ENCODE assay signal across 1 cellular context in genomic region chr5:6812800-6813731, GRCh38.
TF ChIP-seq lines count a peak whose summit lies in the region.

No MANE protein-coding gene starts in this region.

TF ChIP-seq in HepG2, 621 proteins besides CTCF, POLR2A, EP300 and RAD21:
- TF ChIP-seq, protein P1, sequence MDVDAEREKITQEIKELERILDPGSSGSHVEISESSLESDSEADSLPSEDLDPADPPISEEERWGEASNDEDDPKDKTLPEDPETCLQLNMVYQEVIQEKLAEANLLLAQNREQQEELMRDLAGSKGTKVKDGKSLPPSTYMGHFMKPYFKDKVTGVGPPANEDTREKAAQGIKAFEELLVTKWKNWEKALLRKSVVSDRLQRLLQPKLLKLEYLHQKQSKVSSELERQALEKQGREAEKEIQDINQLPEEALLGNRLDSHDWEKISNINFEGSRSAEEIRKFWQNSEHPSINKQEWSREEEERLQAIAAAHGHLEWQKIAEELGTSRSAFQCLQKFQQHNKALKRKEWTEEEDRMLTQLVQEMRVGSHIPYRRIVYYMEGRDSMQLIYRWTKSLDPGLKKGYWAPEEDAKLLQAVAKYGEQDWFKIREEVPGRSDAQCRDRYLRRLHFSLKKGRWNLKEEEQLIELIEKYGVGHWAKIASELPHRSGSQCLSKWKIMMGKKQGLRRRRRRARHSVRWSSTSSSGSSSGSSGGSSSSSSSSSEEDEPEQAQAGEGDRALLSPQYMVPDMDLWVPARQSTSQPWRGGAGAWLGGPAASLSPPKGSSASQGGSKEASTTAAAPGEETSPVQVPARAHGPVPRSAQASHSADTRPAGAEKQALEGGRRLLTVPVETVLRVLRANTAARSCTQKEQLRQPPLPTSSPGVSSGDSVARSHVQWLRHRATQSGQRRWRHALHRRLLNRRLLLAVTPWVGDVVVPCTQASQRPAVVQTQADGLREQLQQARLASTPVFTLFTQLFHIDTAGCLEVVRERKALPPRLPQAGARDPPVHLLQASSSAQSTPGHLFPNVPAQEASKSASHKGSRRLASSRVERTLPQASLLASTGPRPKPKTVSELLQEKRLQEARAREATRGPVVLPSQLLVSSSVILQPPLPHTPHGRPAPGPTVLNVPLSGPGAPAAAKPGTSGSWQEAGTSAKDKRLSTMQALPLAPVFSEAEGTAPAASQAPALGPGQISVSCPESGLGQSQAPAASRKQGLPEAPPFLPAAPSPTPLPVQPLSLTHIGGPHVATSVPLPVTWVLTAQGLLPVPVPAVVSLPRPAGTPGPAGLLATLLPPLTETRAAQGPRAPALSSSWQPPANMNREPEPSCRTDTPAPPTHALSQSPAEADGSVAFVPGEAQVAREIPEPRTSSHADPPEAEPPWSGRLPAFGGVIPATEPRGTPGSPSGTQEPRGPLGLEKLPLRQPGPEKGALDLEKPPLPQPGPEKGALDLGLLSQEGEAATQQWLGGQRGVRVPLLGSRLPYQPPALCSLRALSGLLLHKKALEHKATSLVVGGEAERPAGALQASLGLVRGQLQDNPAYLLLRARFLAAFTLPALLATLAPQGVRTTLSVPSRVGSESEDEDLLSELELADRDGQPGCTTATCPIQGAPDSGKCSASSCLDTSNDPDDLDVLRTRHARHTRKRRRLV (CRISPR knock-in tag; IDR thresholded peaks at IDR 0.05) = no peak
- TF ChIP-seq CREM (IDR thresholded peaks at IDR 0.05) = no peak
- TF ChIP-seq CREM (CRISPR knock-in tag; IDR thresholded peaks at IDR 0.05) = no peak
- no peak for TF ChIP-seq ZNF512 (CRISPR knock-in tag; IDR thresholded peaks at IDR 0.05)
- no peak for TF ChIP-seq PAXIP1 (CRISPR knock-in tag; conservative IDR thresholded peaks at IDR 0.05)
- no peak for TF ChIP-seq SIN3B (IDR thresholded peaks at IDR 0.05; ENCODE audit: low read length)
- no peak for TF ChIP-seq ZNF790 (CRISPR knock-in tag; IDR thresholded peaks at IDR 0.05; ENCODE audit: borderline replicate concordance)
- no peak for TF ChIP-seq ZNF550 (CRISPR knock-in tag; IDR thresholded peaks at IDR 0.05; ENCODE audit: borderline replicate concordance)
